Comparison of ENCODE assay signal across 8 cellular contexts in genomic region chr19:58400638-58400915, GRCh38.
DNase-seq lines count a peak whose midpoint lies in the region; ATAC-seq lines count a peak whose summit lies in the region.

No MANE protein-coding gene starts in this region.

- H3K36me3 ChIP-seq in mucosa of rectum (ENCODE audit: control insufficient read depth in 2 of 2, insufficient read depth in 2 of 2, low read length in 2 of 2) = no peaks in the 10 kb centered on the region

- H3K27ac ChIP-seq in caudate nucleus (ENCODE audit: low read depth, low read length) (peak overlapping the region; percentile 58), mucosa of rectum (ENCODE audit: low read depth in 2 of 2, low read length in 2 of 2) (no peak overlapping the region)

- H3K27ac Mint-ChIP-seq in stimulated activated naive CD8-positive, alpha-beta T cell treated with anti-CD3 and anti-CD28 coated beads, Interleukin-15, Interleukin-2, amounts not matched to agents 100 ng/mL and 50 ng/mL, for 24 hours = no peak overlapping the region

- no peaks in the 10 kb centered on the region for H3K9me3 Mint-ChIP-seq in stimulated activated naive CD8-positive, alpha-beta T cell treated with anti-CD3 and anti-CD28 coated beads, Interleukin-15, Interleukin-2, amounts not matched to agents 100 ng/mL and 50 ng/mL, for 24 hours

- H3K4me3 ChIP-seq in mucosa of rectum (ENCODE audit: low read length in 2 of 2) = peak overlapping the region; percentile 82 to 88

- peaks cover 10 to 14% of the 10 kb centered on the region in 2 donors for H3K4me1 ChIP-seq in mucosa of rectum (ENCODE audit: control insufficient read depth in 2 of 2, insufficient read depth in 2 of 2, low read length in 2 of 2)

- peaks cover 13 to 20% of the 10 kb centered on the region in 2 donors for H3K27me3 ChIP-seq in mucosa of rectum (ENCODE audit: control insufficient read depth in 2 of 2, insufficient read depth in 2 of 2, low read length in 2 of 2)

- peak overlapping the region; percentile 86 for H3K4me3 Mint-ChIP-seq in stimulated activated naive CD8-positive, alpha-beta T cell treated with anti-CD3 and anti-CD28 coated beads, Interleukin-15, Interleukin-2, amounts not matched to agents 100 ng/mL and 50 ng/mL, for 24 hours

- peaks cover 10% of the 10 kb centered on the region for H3K27me3 Mint-ChIP-seq in stimulated activated naive CD8-positive, alpha-beta T cell treated with anti-CD3 and anti-CD28 coated beads, Interleukin-15, Interleukin-2, amounts not matched to agents 100 ng/mL and 50 ng/mL, for 24 hours

- no peaks in the 10 kb centered on the region for H3K9me3 ChIP-seq in mucosa of rectum (ENCODE audit: control insufficient read depth in 2 of 2, low read length in 2 of 2)

- peaks cover 27% of the 10 kb centered on the region for H3K4me1 Mint-ChIP-seq in stimulated activated naive CD8-positive, alpha-beta T cell treated with anti-CD3 and anti-CD28 coated beads, Interleukin-15, Interleukin-2, amounts not matched to agents 100 ng/mL and 50 ng/mL, for 24 hours (ENCODE audit: low read depth)

- DNase-seq in stimulated activated naive CD8-positive, alpha-beta T cell treated with anti-CD3 and anti-CD28 coated beads, Interleukin-15, Interleukin-2, amounts not matched to agents 100 U/mL and 50 U/mL, for 24 hours = no peak
- DNase-seq in caudate nucleus (lab: John Stamatoyannopoulos, UW) (no peak), CD1c-positive myeloid dendritic cell (ENCODE audit: extremely low spot score) (no peak), HuH-7 (ENCODE audit: low spot score) (no peak)

- no peaks in the 10 kb centered on the region for H3K36me3 Mint-ChIP-seq in stimulated activated naive CD8-positive, alpha-beta T cell treated with anti-CD3 and anti-CD28 coated beads, Interleukin-15, Interleukin-2, amounts not matched to agents 100 ng/mL and 50 ng/mL, for 24 hours (ENCODE audit: low read depth)

- peak overlapping the region; percentile 20 to 69 for H3K9ac ChIP-seq in mucosa of rectum (ENCODE audit: low read depth in 1 of 2, low read length in 2 of 2)

- ATAC-seq in stimulated activated naive CD8-positive, alpha-beta T cell treated with anti-CD3 and anti-CD28 coated beads, Interleukin-15, Interleukin-2, amounts not matched to agents 100 U/mL and 50 U/mL, for 24 hours = no peak
- ATAC-seq in GM21367 (IDR thresholded peaks at IDR 0.05; ENCODE audit: unreplicated experiment) = no peak
- ATAC-seq in HG02938 (IDR thresholded peaks at IDR 0.05; ENCODE audit: unreplicated experiment) = no peak
